8 cellular contexts compared by ENCODE assay signal in genomic region chr16:23504453-23505179, GRCh38. TPM values are rescaled to one million over a fixed set of nuclear protein-coding genes. Genes with fewer than 3 reads are reported as not detected.
DNase-seq lines count a peak whose midpoint lies in the region; ATAC-seq, FAIRE-seq and TF ChIP-seq lines count a peak whose summit lies in the region.

No MANE protein-coding gene starts in this region.

- peak; percentile 89 for FAIRE-seq in H54 (lab: Jason Lieb, UNC)

- H3K27me3 Mint-ChIP-seq in activated CD4-positive, alpha-beta memory T cell treated with anti-CD3 and anti-CD28 coated beads, Interleukin-2, amount 10 ng/mL, durations not matched to agents 7 days and 5 days: no peaks in the 10 kb centered on the region
- H3K27me3 Mint-ChIP-seq in natural killer cell (ENCODE audit: low read depth in 2 of 2): no peaks in the 10 kb centered on the region
- H3K27me3 Mint-ChIP-seq in stimulated activated naive CD8-positive, alpha-beta T cell treated with anti-CD3 and anti-CD28 coated beads, Interleukin-15, amount 100 ng/mL, for 72 hours: no peaks in the 10 kb centered on the region

- 55 to 63% methylated on average over 13 of the region's 13 CpGs for WGBS in ectodermal cell, 2 experiments

- CTCF ChIA-PET in activated CD4-positive, alpha-beta memory T cell treated with anti-CD3 and anti-CD28 coated beads, Interleukin-2, amount 10 ng/mL, durations not matched to agents 7 days and 5 days (lab: Charles Lee): interaction anchor here (0.8 to 2.2 kb wide), 8 partner anchors 9 to 92 kb away, joined by 3 to 10 read pairs (median 4); partner anchors contain the start of genes EARS2, NDUFAB1 and UBFD1

- H3K27ac Mint-ChIP-seq in activated CD4-positive, alpha-beta memory T cell treated with anti-CD3 and anti-CD28 coated beads, Interleukin-2, amount 10 ng/mL, durations not matched to agents 7 days and 5 days: peak overlapping the region; percentile 71
- H3K27ac Mint-ChIP-seq in natural killer cell: peak overlapping the region; percentile 87 to 95
- peak overlapping the region; percentile 23 to 89 for H3K27ac Mint-ChIP-seq in stimulated activated naive CD8-positive, alpha-beta T cell treated with anti-CD3 and anti-CD28 coated beads, Interleukin-15, amount 100 ng/mL, for 72 hours

- POLR2A ChIA-PET in activated CD4-positive, alpha-beta memory T cell treated with anti-CD3 and anti-CD28 coated beads, Interleukin-2, amount 10 ng/mL, durations not matched to agents 7 days and 5 days (lab: Charles Lee): interaction anchor here (0.7 to 3.2 kb wide), 16 partner anchors 9 to 1878 kb away, joined by 3 to 23 read pairs (median 3); partner anchors contain the start of genes DCTN5, EARS2, PALB2 and UBFD1

- DNase-seq in GM03348 (ENCODE audit: low spot score): peak; percentile 86
- peak; percentile 80 for DNase-seq in H54 (ENCODE audit: insufficient read length, low spot score)
- DNase-seq in NCI-H146 (lab: John Stamatoyannopoulos, UW): peak; percentile 87
- DNase-seq in activated CD4-positive, alpha-beta memory T cell treated with anti-CD3 and anti-CD28 coated beads, Interleukin-2, amount 10 ng/mL, durations not matched to agents 7 days and 5 days: peak; percentile 92
- peak; percentile 76 for DNase-seq in natural killer cell
- peak; percentile 81 to 92 for DNase-seq in stimulated activated naive CD8-positive, alpha-beta T cell treated with anti-CD3 and anti-CD28 coated beads, Interleukin-15, amount 100 ng/mL, for 72 hours
- DNase-seq in middle frontal gyrus (ENCODE audit: extremely low spot score, low spot score): no peak

- no peaks in the 10 kb centered on the region for H3K9me3 Mint-ChIP-seq in activated CD4-positive, alpha-beta memory T cell treated with anti-CD3 and anti-CD28 coated beads, Interleukin-2, amount 10 ng/mL, durations not matched to agents 7 days and 5 days
- H3K9me3 Mint-ChIP-seq in natural killer cell: no peaks in the 10 kb centered on the region
- H3K9me3 Mint-ChIP-seq in stimulated activated naive CD8-positive, alpha-beta T cell treated with anti-CD3 and anti-CD28 coated beads, Interleukin-15, amount 100 ng/mL, for 72 hours: no peaks in the 10 kb centered on the region

- TF ChIP-seq CTCF in natural killer cell (IDR thresholded peaks at IDR 0.05): no peak

- peak; percentile 84 to 91 (median 91) for ATAC-seq in natural killer cell
- ATAC-seq in stimulated activated naive CD8-positive, alpha-beta T cell treated with anti-CD3 and anti-CD28 coated beads, Interleukin-15, amount 100 ng/mL, for 72 hours: peak; percentile 96

- H3K36me3 Mint-ChIP-seq in activated CD4-positive, alpha-beta memory T cell treated with anti-CD3 and anti-CD28 coated beads, Interleukin-2, amount 10 ng/mL, durations not matched to agents 7 days and 5 days (ENCODE audit: low read depth): peaks cover 47% of the 10 kb centered on the region
- H3K36me3 Mint-ChIP-seq in natural killer cell: no peaks in the 10 kb centered on the region

- H3K27ac ChIP-seq in ectodermal cell (ENCODE audit: insufficient read depth, low read depth, low read length, poor library complexity, severe bottlenecking): peak overlapping the region; percentile 47

- intact Hi-C loops in natural killer cell (cut with micrococcal nuclease): loop anchor here (1.0 to 2.0 kb wide), 2 partner anchors 21 to 52 kb away; partner anchors contain the start of genes EARS2 and UBFD1

- H3K4me1 ChIP-seq in ectodermal cell (ENCODE audit: control insufficient read depth, insufficient read depth, low read length): peaks cover 44% of the 10 kb centered on the region

- H3K4me3 Mint-ChIP-seq in activated CD4-positive, alpha-beta memory T cell treated with anti-CD3 and anti-CD28 coated beads, Interleukin-2, amount 10 ng/mL, durations not matched to agents 7 days and 5 days: peak overlapping the region; percentile 2
- peak overlapping the region; percentile 53 for H3K4me3 Mint-ChIP-seq in natural killer cell
- H3K4me3 Mint-ChIP-seq in stimulated activated naive CD8-positive, alpha-beta T cell treated with anti-CD3 and anti-CD28 coated beads, Interleukin-15, amount 100 ng/mL, for 72 hours: peak overlapping the region; percentile 72 to 80

- H3K4me1 Mint-ChIP-seq in activated CD4-positive, alpha-beta memory T cell treated with anti-CD3 and anti-CD28 coated beads, Interleukin-2, amount 10 ng/mL, durations not matched to agents 7 days and 5 days: peaks cover 78% of the 10 kb centered on the region
- H3K4me1 Mint-ChIP-seq in natural killer cell: peaks cover 64 to 72% of the 10 kb centered on the region in 2 donors
- H3K4me1 Mint-ChIP-seq in stimulated activated naive CD8-positive, alpha-beta T cell treated with anti-CD3 and anti-CD28 coated beads, Interleukin-15, amount 100 ng/mL, for 72 hours: peaks cover 79% of the 10 kb centered on the region

- no peak overlapping the region for H3K4me3 ChIP-seq in ectodermal cell (ENCODE audit: insufficient read depth, low read depth, low read length)

- no peak for TF ChIP-seq POLR2A in H54 (IDR thresholded peaks at IDR 0.05; ENCODE audit: low read depth, low read length)

- H3K27me3 ChIP-seq in ectodermal cell (ENCODE audit: control insufficient read depth, insufficient read depth, low read length, poor library complexity, severe bottlenecking): no peaks in the 10 kb centered on the region

- no peaks in the 10 kb centered on the region for H3K36me3 ChIP-seq in ectodermal cell (ENCODE audit: control insufficient read depth, insufficient read depth, low read length)

- no peaks in the 10 kb centered on the region for H3K9me3 ChIP-seq in ectodermal cell (ENCODE audit: control insufficient read depth, low read length)

RNA-seq across cellular contexts. Expression of gene GGA2, which starts 5.7 kb away (rescaled TPM):
- total RNA-seq in activated CD4-positive, alpha-beta memory T cell treated with anti-CD3 and anti-CD28 coated beads, Interleukin-2, amount 10 ng/mL, durations not matched to agents 7 days and 5 days: 10 to 100 TPM; 95.3 to 97.8 TPM
- 152 TPM for polyA plus RNA-seq in ectodermal cell (2013, experiment 1 of 4)
- polyA plus RNA-seq in ectodermal cell (2013, experiment 2 of 4): 163 TPM
- polyA plus RNA-seq in ectodermal cell (2013, experiment 3 of 4): 92.5 TPM
- polyA plus RNA-seq in ectodermal cell (2013, experiment 4 of 4): 107 TPM
- 100 to 1,000 TPM; 129 to 134 (median 131) TPM for total RNA-seq in natural killer cell

RNA-seq across cellular contexts. Expression of gene COG7, which starts 51.6 kb away (rescaled TPM):
- total RNA-seq in activated CD4-positive, alpha-beta memory T cell treated with anti-CD3 and anti-CD28 coated beads, Interleukin-2, amount 10 ng/mL, durations not matched to agents 7 days and 5 days: 10 to 100 TPM; 18.0 to 19.0 TPM
- polyA plus RNA-seq in ectodermal cell (2013, experiment 1 of 4): 19.6 TPM
- polyA plus RNA-seq in ectodermal cell (2013, experiment 2 of 4): 22.3 TPM
- 18.2 TPM for polyA plus RNA-seq in ectodermal cell (2013, experiment 3 of 4)
- 22.0 TPM for polyA plus RNA-seq in ectodermal cell (2013, experiment 4 of 4)
- total RNA-seq in natural killer cell: 10 to 100 TPM; 18.4 to 26.6 (median 20.3) TPM

RNA-seq across cellular contexts. Expression of gene EARS2, which starts 52.5 kb away (rescaled TPM):
- 10 to 100 TPM in 1 of 2 experiments, 1 to 10 TPM in 1; 9.3 to 11.0 TPM for total RNA-seq in activated CD4-positive, alpha-beta memory T cell treated with anti-CD3 and anti-CD28 coated beads, Interleukin-2, amount 10 ng/mL, durations not matched to agents 7 days and 5 days
- polyA plus RNA-seq in ectodermal cell (2013, experiment 1 of 4): 29.8 TPM
- 36.5 TPM for polyA plus RNA-seq in ectodermal cell (2013, experiment 2 of 4)
- 25.0 TPM for polyA plus RNA-seq in ectodermal cell (2013, experiment 3 of 4)
- polyA plus RNA-seq in ectodermal cell (2013, experiment 4 of 4): 31.5 TPM
- 10 to 100 TPM; 12.1 to 14.2 (median 12.4) TPM for total RNA-seq in natural killer cell

RNA-seq across cellular contexts. Expression of gene UBFD1, which starts 52.9 kb away (rescaled TPM):
- total RNA-seq in activated CD4-positive, alpha-beta memory T cell treated with anti-CD3 and anti-CD28 coated beads, Interleukin-2, amount 10 ng/mL, durations not matched to agents 7 days and 5 days: 10 to 100 TPM; 36.6 to 39.7 TPM
- polyA plus RNA-seq in ectodermal cell (2013, experiment 1 of 4): 99.9 TPM
- 110 TPM for polyA plus RNA-seq in ectodermal cell (2013, experiment 2 of 4)
- 69.3 TPM for polyA plus RNA-seq in ectodermal cell (2013, experiment 3 of 4)
- polyA plus RNA-seq in ectodermal cell (2013, experiment 4 of 4): 72.7 TPM
- 10 to 100 TPM; 51.4 to 65.8 (median 63.6) TPM for total RNA-seq in natural killer cell

Comparison
In these comparisons a context has a peak if more than half of its experiments do, and no peak if none do; other contexts are left out.
1. H3K4me3 Mint-ChIP-seq: peak in every context shown above with its lines; median percentile 76 in stimulated activated naive CD8-positive, alpha-beta T cell treated with anti-CD3 and anti-CD28 coated beads, Interleukin-15, amount 100 ng/mL, for 72 hours; 53 in natural killer cell; 2 in activated CD4-positive, alpha-beta memory T cell treated with anti-CD3 and anti-CD28 coated beads, Interleukin-2, amount 10 ng/mL, durations not matched to agents 7 days and 5 days.